Comparison of ENCODE assay signal across 8 cellular contexts in genomic region chr5:10695055-10695649, GRCh38.
A peak's percentile ranks its signal among the peaks of the same experiment; 100 is the strongest.
DNase-seq lines count a peak whose midpoint lies in the region; FAIRE-seq and TF ChIP-seq lines count a peak whose summit lies in the region.

No MANE protein-coding gene starts in this region.

- WGBS in mesenchymal stem cell = 7% methylated on average over 12 of the region's 14 CpGs

- H3K36me3 Mint-ChIP-seq in endothelial cell (ENCODE audit: low read depth, unreplicated experiment) = peaks cover 14% of the 10 kb centered on the region
- peaks cover 2% of the 10 kb centered on the region for H3K36me3 Mint-ChIP-seq in activated naive CD4-positive, alpha-beta T cell treated with anti-CD3 and anti-CD28 coated beads, Interleukin-2, amount 10 ng/mL, durations not matched to agents 7 days and 5 days

- H3K18ac ChIP-seq in mesenchymal stem cell (ENCODE audit: low read depth in 1 of 2, low read length in 2 of 2) = no peak overlapping the region

- H2AK5ac ChIP-seq in mesenchymal stem cell (ENCODE audit: low read length, severe bottlenecking) = peak overlapping the region; percentile 92

- H3K4me3 Mint-ChIP-seq in endothelial cell (ENCODE audit: unreplicated experiment) = peak overlapping the region; percentile 73
- H3K4me3 Mint-ChIP-seq in activated naive CD4-positive, alpha-beta T cell treated with anti-CD3 and anti-CD28 coated beads, Interleukin-2, amount 10 ng/mL, durations not matched to agents 7 days and 5 days = no peak overlapping the region

- H3K9me3 ChIP-seq in mesenchymal stem cell (ENCODE audit: control insufficient read depth, low read length) = no peaks in the 10 kb centered on the region

- H3K27ac ChIP-seq in mesenchymal stem cell (ENCODE audit: low read length, poor library complexity, severe bottlenecking) = peak overlapping the region; percentile 92

- H3K4ac ChIP-seq in mesenchymal stem cell (ENCODE audit: low read depth in 1 of 2, low read length in 2 of 2) = no peak overlapping the region

- H3K9ac ChIP-seq in mesenchymal stem cell (ENCODE audit: low read length) = peak overlapping the region; percentile 50

- TF ChIP-seq CTCF in GM20000 (IDR thresholded peaks at IDR 0.05; ENCODE audit: extremely low read depth, missing control alignments) (peak; percentile 83), endothelial cell (IDR thresholded peaks at IDR 0.05; ENCODE audit: unreplicated experiment) (no peak)

- H2AFZ ChIP-seq in mesenchymal stem cell (ENCODE audit: low read depth, low read length) = no peak overlapping the region

- H3K23ac ChIP-seq in mesenchymal stem cell (ENCODE audit: low read length in 2 of 2) = no peak overlapping the region

- no peak overlapping the region for H2BK15ac ChIP-seq in mesenchymal stem cell (ENCODE audit: low read depth, poor library complexity, severe bottlenecking)

- H3K27me3 ChIP-seq in mesenchymal stem cell (ENCODE audit: control insufficient read depth in 1 of 2, insufficient read depth in 1 of 2, low read length in 2 of 2) = no peaks in the 10 kb centered on the region

- FAIRE-seq in urothelium cell line (lab: Jason Lieb, UNC) = peak; percentile 17

- peaks cover 0 to 14% of the 10 kb centered on the region in 2 experiments for H3K36me3 ChIP-seq in mesenchymal stem cell (ENCODE audit: control insufficient read depth in 1 of 2, insufficient read depth in 2 of 2, low read depth in 1 of 2, low read length in 2 of 2)

- H2BK12ac ChIP-seq in mesenchymal stem cell (ENCODE audit: low read length in 2 of 2) = no peak overlapping the region

- DNase-seq in DMS79 treated with DMSO at 0.1 percent for 48 hours (lab: John Stamatoyannopoulos, UW) = peak; percentile 47
- peak; percentile 63 for DNase-seq in GM20000 (ENCODE audit: low spot score)
- DNase-seq in Kasumi-1 (lab: John Stamatoyannopoulos, UW) = peak; percentile 23
- peak; percentile 67 for DNase-seq in RPMI7951 (ENCODE audit: low read depth)
- peak; percentile 68 for DNase-seq in endothelial cell (ENCODE audit: low spot score)
- DNase-seq in mesenchymal stem cell = peak; percentile 78
- DNase-seq in urothelium cell line (ENCODE audit: low spot score) = peak; percentile 90
- no peak for DNase-seq in activated naive CD4-positive, alpha-beta T cell treated with anti-CD3 and anti-CD28 coated beads, Interleukin-2, amount 10 ng/mL, durations not matched to agents 7 days and 5 days

- no peaks in the 10 kb centered on the region for H3K27me3 Mint-ChIP-seq in endothelial cell (ENCODE audit: unreplicated experiment)
- H3K27me3 Mint-ChIP-seq in activated naive CD4-positive, alpha-beta T cell treated with anti-CD3 and anti-CD28 coated beads, Interleukin-2, amount 10 ng/mL, durations not matched to agents 7 days and 5 days = no peaks in the 10 kb centered on the region

- no peak overlapping the region for H3K4me2 ChIP-seq in mesenchymal stem cell (ENCODE audit: low read length, poor library complexity, severe bottlenecking)

- H3K9me3 Mint-ChIP-seq in endothelial cell (ENCODE audit: unreplicated experiment) = no peaks in the 10 kb centered on the region
- H3K9me3 Mint-ChIP-seq in activated naive CD4-positive, alpha-beta T cell treated with anti-CD3 and anti-CD28 coated beads, Interleukin-2, amount 10 ng/mL, durations not matched to agents 7 days and 5 days = no peaks in the 10 kb centered on the region

- no peak overlapping the region for H3K14ac ChIP-seq in mesenchymal stem cell (ENCODE audit: low read length in 2 of 2)

- CTCF ChIA-PET in activated naive CD4-positive, alpha-beta T cell treated with anti-CD3 and anti-CD28 coated beads, Interleukin-2, amount 10 ng/mL, durations not matched to agents 7 days and 5 days (lab: Charles Lee) = interaction anchor here (1.2 kb wide), 2 partner anchors 68 to 241 kb away, joined by 3 to 4 read pairs; no protein-coding TSS in a partner anchor

- peaks cover 42% of the 10 kb centered on the region for H3K4me1 ChIP-seq in mesenchymal stem cell (ENCODE audit: control insufficient read depth, insufficient read depth, low read depth, low read length)

- peaks cover 23% of the 10 kb centered on the region for H3K79me1 ChIP-seq in mesenchymal stem cell (replicated peaks; ENCODE audit: low read length, poor library complexity, severe bottlenecking)

- peak overlapping the region; percentile 39 for H2BK5ac ChIP-seq in mesenchymal stem cell (ENCODE audit: low read depth, low read length, poor library complexity, severe bottlenecking)

- H3K4me1 Mint-ChIP-seq in endothelial cell (ENCODE audit: unreplicated experiment) = peaks cover 50% of the 10 kb centered on the region
- peaks cover 11% of the 10 kb centered on the region for H3K4me1 Mint-ChIP-seq in activated naive CD4-positive, alpha-beta T cell treated with anti-CD3 and anti-CD28 coated beads, Interleukin-2, amount 10 ng/mL, durations not matched to agents 7 days and 5 days

- H3K27ac Mint-ChIP-seq in endothelial cell (ENCODE audit: unreplicated experiment) = peak overlapping the region; percentile 78
- H3K27ac Mint-ChIP-seq in activated naive CD4-positive, alpha-beta T cell treated with anti-CD3 and anti-CD28 coated beads, Interleukin-2, amount 10 ng/mL, durations not matched to agents 7 days and 5 days = no peak overlapping the region

- no peak overlapping the region for H2BK120ac ChIP-seq in mesenchymal stem cell (ENCODE audit: low read depth, low read length)

- no peak overlapping the region for H3K4me3 ChIP-seq in mesenchymal stem cell (ENCODE audit: insufficient read depth in 1 of 2, low read depth in 1 of 2, low read length in 2 of 2)

- no peak overlapping the region for H4K8ac ChIP-seq in mesenchymal stem cell (ENCODE audit: low read length)

- H4K91ac ChIP-seq in mesenchymal stem cell (ENCODE audit: low read length) = no peak overlapping the region
